Comparison of ENCODE assay signal across 28 cellular contexts in genomic region chr7:42099837-42100508, GRCh38.
DNase-seq lines count a peak whose midpoint lies in the region; TF ChIP-seq lines count a peak whose summit lies in the region.
"Had no signal": no experiment of that assay in that cellular context is flagged by ENCODE, and none has a peak within 500 bp of the region (broad histone marks: within the 10 kb centered on the region; RNA-seq: fewer than 3 reads in every experiment).

No MANE protein-coding gene starts in this region.

- peak overlapping the region in 1 of 5 experiments; percentile 18 for H3K4me3 Mint-ChIP-seq in brain
- H3K4me3 Mint-ChIP-seq in activated T-helper 2 cell treated with anti-CD3 and anti-CD28 coated beads, Interferon-gamma antibody, Interleukin-2, Interleukin-4, amounts not matched to agents 10 μg/mL and 5 μg/mL and 100 μg/mL, durations not matched to agents 14 hours and 24 hours and 36 hours (ENCODE audit: low read depth) = no peak overlapping the region
- H3K4me3 Mint-ChIP-seq: activated CD4-positive, alpha-beta T cell treated with anti-CD3 and anti-CD28 coated beads, Interleukin-2, amount 10 ng/mL, durations not matched to agents 24 days and 14 days; activated T-cell treated with anti-CD3 and anti-CD28 coated beads, Interleukin-2, amount 50 U/mL, for 72 hours; dendritic cell treated with granulocyte-macrophage colony-stimulating factor and Interleukin-4, amounts not matched to agents 40 ng/mL and 50 ng/mL, for 4 days; H9; naive thymus-derived CD4-positive, alpha-beta T cell had no signal

- no peak overlapping the region for H3K4me3 ChIP-seq in foreskin fibroblast (ENCODE audit: low read depth in 1 of 2, low read length in 2 of 2)
- H3K4me3 ChIP-seq: hepatocyte, ovary, thoracic aorta had no signal

- peak overlapping the region in 4 of 5 experiments; percentile 21 to 36 (median 26) for H3K27ac Mint-ChIP-seq in brain
- H3K27ac Mint-ChIP-seq in activated T-helper 2 cell treated with anti-CD3 and anti-CD28 coated beads, Interferon-gamma antibody, Interleukin-2, Interleukin-4, amounts not matched to agents 10 μg/mL and 5 μg/mL and 100 μg/mL, durations not matched to agents 14 hours and 24 hours and 36 hours = no peak overlapping the region
- H3K27ac Mint-ChIP-seq: activated CD4-positive, alpha-beta T cell treated with anti-CD3 and anti-CD28 coated beads, Interleukin-2, amount 10 ng/mL, durations not matched to agents 24 days and 14 days; activated T-cell treated with anti-CD3 and anti-CD28 coated beads, Interleukin-2, amount 50 U/mL, for 72 hours; dendritic cell treated with granulocyte-macrophage colony-stimulating factor and Interleukin-4, amounts not matched to agents 40 ng/mL and 50 ng/mL, for 4 days; naive thymus-derived CD4-positive, alpha-beta T cell had no signal

- H3K36me3 Mint-ChIP-seq in brain = peaks cover 42% of the 10 kb centered on the region
- no peaks in the 10 kb centered on the region for H3K36me3 Mint-ChIP-seq in activated T-helper 2 cell treated with anti-CD3 and anti-CD28 coated beads, Interferon-gamma antibody, Interleukin-2, Interleukin-4, amounts not matched to agents 10 μg/mL and 5 μg/mL and 100 μg/mL, durations not matched to agents 14 hours and 24 hours and 36 hours (ENCODE audit: low read depth)
- H3K36me3 Mint-ChIP-seq: naive thymus-derived CD4-positive, alpha-beta T cell had no signal

- H3K9me3 Mint-ChIP-seq in brain = no peaks in the 10 kb centered on the region
- no peaks in the 10 kb centered on the region for H3K9me3 Mint-ChIP-seq in activated T-helper 2 cell treated with anti-CD3 and anti-CD28 coated beads, Interferon-gamma antibody, Interleukin-2, Interleukin-4, amounts not matched to agents 10 μg/mL and 5 μg/mL and 100 μg/mL, durations not matched to agents 14 hours and 24 hours and 36 hours
- H3K9me3 Mint-ChIP-seq: activated CD4-positive, alpha-beta T cell treated with anti-CD3 and anti-CD28 coated beads, Interleukin-2, amount 10 ng/mL, durations not matched to agents 24 days and 14 days; dendritic cell treated with granulocyte-macrophage colony-stimulating factor and Interleukin-4, amounts not matched to agents 40 ng/mL and 50 ng/mL, for 4 days; H9 had no signal

- intact Hi-C loops in activated T-helper 2 cell treated with anti-CD3 and anti-CD28 coated beads, Interferon-gamma antibody, Interleukin-2, Interleukin-4, amounts not matched to agents 10 μg/mL and 5 μg/mL and 100 μg/mL, durations not matched to agents 14 hours and 24 hours and 36 hours (cut with micrococcal nuclease) = no loop called here

- peaks cover 72% of the 10 kb centered on the region for H3K4me1 Mint-ChIP-seq in brain
- no peaks in the 10 kb centered on the region for H3K4me1 Mint-ChIP-seq in activated T-helper 2 cell treated with anti-CD3 and anti-CD28 coated beads, Interferon-gamma antibody, Interleukin-2, Interleukin-4, amounts not matched to agents 10 μg/mL and 5 μg/mL and 100 μg/mL, durations not matched to agents 14 hours and 24 hours and 36 hours (ENCODE audit: low read depth)
- H3K4me1 Mint-ChIP-seq: activated CD4-positive, alpha-beta T cell treated with anti-CD3 and anti-CD28 coated beads, Interleukin-2, amount 10 ng/mL, durations not matched to agents 24 days and 14 days had no signal

- TF ChIP-seq CTCF in brain (conservative IDR thresholded peaks at IDR 0.05) (no peak), foreskin fibroblast (IDR thresholded peaks at IDR 0.05; ENCODE audit: low read depth, low read length) (no peak)

- peaks cover 5% of the 10 kb centered on the region for H3K27me3 Mint-ChIP-seq in brain
- no peaks in the 10 kb centered on the region for H3K27me3 Mint-ChIP-seq in activated T-helper 2 cell treated with anti-CD3 and anti-CD28 coated beads, Interferon-gamma antibody, Interleukin-2, Interleukin-4, amounts not matched to agents 10 μg/mL and 5 μg/mL and 100 μg/mL, durations not matched to agents 14 hours and 24 hours and 36 hours (ENCODE audit: low read depth)
- H3K27me3 Mint-ChIP-seq: activated CD4-positive, alpha-beta T cell treated with anti-CD3 and anti-CD28 coated beads, Interleukin-2, amount 10 ng/mL, durations not matched to agents 24 days and 14 days; dendritic cell treated with granulocyte-macrophage colony-stimulating factor and Interleukin-4, amounts not matched to agents 40 ng/mL and 50 ng/mL, for 4 days had no signal

- DNase-seq in CD1c-positive myeloid dendritic cell (ENCODE audit: extremely low spot score) (peak; percentile 3), MV-4-11 (lab: John Stamatoyannopoulos, UW) (peak; percentile 84), foreskin fibroblast (peak; percentile 45 to 72), T-helper 9 cell (no peak)
- no peak for DNase-seq in activated T-helper 2 cell treated with anti-CD3 and anti-CD28 coated beads, Interferon-gamma antibody, Interleukin-2, Interleukin-4, amounts not matched to agents 10 μg/mL and 5 μg/mL and 100 μg/mL, durations not matched to agents 14 hours and 24 hours and 36 hours (ENCODE audit: low spot score)
- no peak for DNase-seq in activated CD8-positive, alpha-beta memory T cell treated with anti-CD3 and anti-CD28 coated beads, Interleukin-2, amount 50 U/mL, for 48 hours
- DNase-seq in stimulated activated CD4-positive, alpha-beta T cell treated with anti-CD3 and anti-CD28 coated beads, Interleukin-4, amount 100 ng/mL, for 24 hours = no peak
- DNase-seq: activated CD4-positive, alpha-beta T cell treated with anti-CD3 and anti-CD28 coated beads, Interleukin-2, amount 10 ng/mL, durations not matched to agents 24 days and 14 days; activated naive CD4-positive, alpha-beta T cell treated with anti-CD3 and anti-CD28 coated beads, Interleukin-2, amount 50 U/mL, for 16 hours; activated T-cell treated with anti-CD3 and anti-CD28 coated beads, Interleukin-2, amount 50 U/mL, for 72 hours; anterior cingulate cortex; C1 segment of cervical spinal cord; caudate nucleus; DMS79 treated with DMSO at 0.1 percent for 48 hours; foreskin melanocyte; H9; naive thymus-derived CD4-positive, alpha-beta T cell; NCI-H1436 treated with DMSO at 0.1 percent for 48 hours; ovary; retina; stimulated activated CD4-positive, alpha-beta T cell treated with anti-CD3 and anti-CD28 coated beads, Interleukin-4, amount 100 ng/mL, for 4 hours; stimulated activated naive CD4-positive, alpha-beta T cell; T-helper 2 cell; WERI-Rb-1 had no signal

Comparison
In these comparisons a context has a peak if more than half of its experiments do, and no peak if none do; other contexts are left out.
1. DNase-seq: peak in CD1c-positive myeloid dendritic cell (single experiment), MV-4-11 (single experiment) and foreskin fibroblast (2 of 2); none in activated T-helper 2 cell treated with anti-CD3 and anti-CD28 coated beads, Interferon-gamma antibody, Interleukin-2, Interleukin-4, amounts not matched to agents 10 μg/mL and 5 μg/mL and 100 μg/mL, durations not matched to agents 14 hours and 24 hours and 36 hours (single experiment), activated CD8-positive, alpha-beta memory T cell treated with anti-CD3 and anti-CD28 coated beads, Interleukin-2, amount 50 U/mL, for 48 hours (single experiment), stimulated activated CD4-positive, alpha-beta T cell treated with anti-CD3 and anti-CD28 coated beads, Interleukin-4, amount 100 ng/mL, for 24 hours (single experiment) and T-helper 9 cell (single experiment).